Comparison of ENCODE assay signal across 8 cellular contexts in genomic region chr14:20343855-20344205, GRCh38. TPM values are rescaled to one million over a fixed set of nuclear protein-coding genes. Genes with fewer than 3 reads are reported as not detected.
DNase-seq lines count a peak whose midpoint lies in the region.

No MANE protein-coding gene starts in this region.

- H3K9me3 ChIP-seq in HUES64 (ENCODE audit: insufficient read depth, low read depth, low read length) (no peaks in the 10 kb centered on the region), iPS-20b (ENCODE audit: insufficient read depth, low read depth, low read length) (no peaks in the 10 kb centered on the region), subcutaneous abdominal adipose tissue (ENCODE audit: control insufficient read depth in 5 of 5, low read length in 5 of 5) (no peaks in the 10 kb centered on the region)

- H3K27ac ChIP-seq in HUES64 (ENCODE audit: low read depth, low read length) (peak overlapping the region; percentile 96), iPS-20b (ENCODE audit: low read length) (peak overlapping the region; percentile 74), subcutaneous abdominal adipose tissue (ENCODE audit: low read depth, low read length) (peak overlapping the region; percentile 94)

- no peaks in the 10 kb centered on the region for H3K9me3 Mint-ChIP-seq in activated naive CD8-positive, alpha-beta T cell treated with anti-CD3 and anti-CD28 coated beads for 36 hours

- H3K27me3 Mint-ChIP-seq in activated naive CD8-positive, alpha-beta T cell treated with anti-CD3 and anti-CD28 coated beads for 36 hours: peaks cover 3% of the 10 kb centered on the region

- 0% methylated on average over 3 of the region's 3 CpGs for WGBS in HUES64

- H3K4me1 Mint-ChIP-seq in activated naive CD8-positive, alpha-beta T cell treated with anti-CD3 and anti-CD28 coated beads for 36 hours: peaks cover 22% of the 10 kb centered on the region

- H3K4me1 ChIP-seq in HUES64 (ENCODE audit: insufficient read depth, low read length) (no peaks in the 10 kb centered on the region), iPS-20b (ENCODE audit: insufficient read depth, low read length) (peaks cover 4% of the 10 kb centered on the region; the same call in 1 of the 2 replicates), subcutaneous abdominal adipose tissue (ENCODE audit: control insufficient read depth in 5 of 5, insufficient read depth in 5 of 5, low read length in 5 of 5) (peaks cover 8 to 12% (median 9%) of the 10 kb centered on the region in 5 donors)

- H3K36me3 ChIP-seq in HUES64 (ENCODE audit: insufficient read depth, low read length): peaks cover 38% of the 10 kb centered on the region
- H3K36me3 ChIP-seq in iPS-20b (ENCODE audit: insufficient read depth, low read depth, low read length): peaks cover 39% of the 10 kb centered on the region
- H3K36me3 ChIP-seq in subcutaneous abdominal adipose tissue (ENCODE audit: control insufficient read depth in 5 of 5, insufficient read depth in 5 of 5, low read length in 5 of 5): peaks cover 14 to 31% (median 16%) of the 10 kb centered on the region in 5 donors

- H3K27me3 ChIP-seq in HUES64 (ENCODE audit: insufficient read depth, low read length) (no peaks in the 10 kb centered on the region), iPS-20b (ENCODE audit: insufficient read depth, low read length) (no peaks in the 10 kb centered on the region), subcutaneous abdominal adipose tissue (ENCODE audit: control insufficient read depth in 5 of 5, insufficient read depth in 4 of 5, low read length in 5 of 5) (peaks cover 0 to 4% (median 0%) of the 10 kb centered on the region in 5 donors)

- H3K36me3 Mint-ChIP-seq in activated naive CD8-positive, alpha-beta T cell treated with anti-CD3 and anti-CD28 coated beads for 36 hours: peaks cover 26% of the 10 kb centered on the region

- peak overlapping the region; percentile 89 for H3K4me3 ChIP-seq in HUES64 (ENCODE audit: low read length)
- peak overlapping the region; percentile 96 for H3K4me3 ChIP-seq in iPS-20b (ENCODE audit: low read length)
- peak overlapping the region; percentile 78 to 94 (median 88) for H3K4me3 ChIP-seq in subcutaneous abdominal adipose tissue (ENCODE audit: low read depth in 1 of 5, low read length in 5 of 5)

- peak overlapping the region; percentile 98 for H3K4me3 Mint-ChIP-seq in activated naive CD8-positive, alpha-beta T cell treated with anti-CD3 and anti-CD28 coated beads for 36 hours

- peak overlapping the region; percentile 94 for H3K27ac Mint-ChIP-seq in activated naive CD8-positive, alpha-beta T cell treated with anti-CD3 and anti-CD28 coated beads for 36 hours

- peak; percentile 4 for DNase-seq in Ammon's horn (ENCODE audit: low spot score)
- no peak for DNase-seq in activated naive CD8-positive, alpha-beta T cell treated with anti-CD3 and anti-CD28 coated beads for 36 hours
- DNase-seq in stimulated activated CD4-positive, alpha-beta T cell treated with anti-CD3 and anti-CD28 coated beads, Interleukin-4, amount 100 ng/mL, for 1 hour: no peak
- no peak for DNase-seq in NCI-H2081 treated with DMSO at 0.1 percent for 48 hours (lab: John Stamatoyannopoulos, UW)
- no peak for DNase-seq in 8988T

- H3K9ac ChIP-seq in HUES64 (ENCODE audit: low read depth, low read length): peak overlapping the region; percentile 96
- peak overlapping the region; percentile 98 for H3K9ac ChIP-seq in iPS-20b (ENCODE audit: low read depth, low read length)
- peak overlapping the region; percentile 83 to 90 (median 85) for H3K9ac ChIP-seq in subcutaneous abdominal adipose tissue (ENCODE audit: low read length in 5 of 5)

RNA-seq across cellular contexts. Expression of gene PARP2, which starts 0.4 kb away (rescaled TPM):
- polyA plus RNA-seq in HUES64 (2013, experiment 1 of 2): 32.3 TPM
- 32.4 TPM for polyA plus RNA-seq in HUES64 (2013, experiment 2 of 2)
- 10 to 100 TPM; 42.9 to 46.5 TPM for total RNA-seq in activated naive CD8-positive, alpha-beta T cell treated with anti-CD3 and anti-CD28 coated beads for 36 hours

RNA-seq across cellular contexts. Expression of gene CCNB1IP1, which starts 10.8 kb away (rescaled TPM):
- polyA plus RNA-seq in HUES64 (2013, experiment 1 of 2): 136 TPM
- polyA plus RNA-seq in HUES64 (2013, experiment 2 of 2): 168 TPM
- total RNA-seq in activated naive CD8-positive, alpha-beta T cell treated with anti-CD3 and anti-CD28 coated beads for 36 hours: 10 to 100 TPM; 70.5 to 73.1 TPM

RNA-seq across cellular contexts. Expression of gene TTC5, which starts 38.1 kb away (rescaled TPM):
- 8.9 TPM for polyA plus RNA-seq in HUES64 (2013, experiment 1 of 2)
- 8.4 TPM for polyA plus RNA-seq in HUES64 (2013, experiment 2 of 2)
- total RNA-seq in activated naive CD8-positive, alpha-beta T cell treated with anti-CD3 and anti-CD28 coated beads for 36 hours: 10 to 100 TPM; 27.5 to 27.7 TPM
